Comparison of ENCODE assay signal across 2 cellular contexts in the genomic region with DNA sequence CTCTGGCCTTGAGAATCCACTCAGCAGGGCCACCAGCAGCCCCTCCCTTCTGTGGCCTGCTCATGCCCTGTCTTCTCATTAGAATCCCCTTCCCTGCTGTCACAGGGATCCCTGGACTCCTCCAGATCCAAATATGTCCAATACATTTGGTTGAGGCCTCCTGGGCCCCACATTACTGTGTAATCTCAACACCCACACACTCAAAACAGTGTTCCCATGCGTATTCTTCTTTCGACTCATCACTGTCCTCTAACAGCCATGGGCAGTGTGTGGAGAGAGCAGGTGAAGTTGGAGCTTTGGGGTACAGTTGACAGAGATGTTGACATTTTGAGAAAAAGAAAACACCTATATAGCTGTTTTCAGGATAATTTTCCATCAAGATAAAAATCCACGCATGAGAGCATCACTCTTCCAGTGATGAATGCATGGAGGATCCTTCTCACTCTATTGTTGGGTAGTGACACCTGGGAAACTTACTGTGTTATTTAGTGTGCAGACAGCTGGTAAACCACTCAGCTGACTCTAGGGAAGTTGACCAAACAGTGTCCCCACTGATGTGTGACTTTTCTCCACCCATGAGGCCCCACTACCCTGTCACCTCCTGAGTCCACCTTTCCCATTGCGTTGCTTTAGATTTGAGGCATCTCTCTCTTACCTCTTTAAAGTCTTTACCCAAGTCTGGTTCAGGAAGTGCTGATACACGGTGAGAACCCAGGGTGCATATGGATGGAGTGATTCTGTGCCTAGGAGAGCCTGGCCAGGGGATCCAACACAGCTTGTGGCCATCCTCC.
TF ChIP-seq lines count a peak whose summit lies in the region.

No MANE protein-coding gene starts in this region.

TF ChIP-seq in HEK293, 187 proteins besides CTCF, POLR2A, EP300 and RAD21:
- TF ChIP-seq ZNF157 (tag by site-specific recombination; IDR thresholded peaks at IDR 0.05) (no peak), ZFHX2 (tag by site-specific recombination; conservative IDR thresholded peaks at IDR 0.05) (peak; percentile 30; the same call in 1 of the 2 replicates), ZNF23 (tag by site-specific recombination; IDR thresholded peaks at IDR 0.05; ENCODE audit: borderline replicate concordance) (no peak)
- TF ChIP-seq, protein P1, sequence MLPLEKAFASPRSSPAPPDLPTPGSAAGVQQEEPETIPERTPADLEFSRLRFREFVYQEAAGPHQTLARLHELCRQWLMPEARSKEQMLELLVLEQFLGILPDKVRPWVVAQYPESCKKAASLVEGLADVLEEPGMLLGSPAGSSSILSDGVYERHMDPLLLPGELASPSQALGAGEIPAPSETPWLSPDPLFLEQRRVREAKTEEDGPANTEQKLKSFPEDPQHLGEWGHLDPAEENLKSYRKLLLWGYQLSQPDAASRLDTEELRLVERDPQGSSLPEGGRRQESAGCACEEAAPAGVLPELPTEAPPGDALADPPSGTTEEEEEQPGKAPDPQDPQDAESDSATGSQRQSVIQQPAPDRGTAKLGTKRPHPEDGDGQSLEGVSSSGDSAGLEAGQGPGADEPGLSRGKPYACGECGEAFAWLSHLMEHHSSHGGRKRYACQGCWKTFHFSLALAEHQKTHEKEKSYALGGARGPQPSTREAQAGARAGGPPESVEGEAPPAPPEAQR (tag by site-specific recombination; IDR thresholded peaks at IDR 0.05): no peak
- TF ChIP-seq, protein P2, sequence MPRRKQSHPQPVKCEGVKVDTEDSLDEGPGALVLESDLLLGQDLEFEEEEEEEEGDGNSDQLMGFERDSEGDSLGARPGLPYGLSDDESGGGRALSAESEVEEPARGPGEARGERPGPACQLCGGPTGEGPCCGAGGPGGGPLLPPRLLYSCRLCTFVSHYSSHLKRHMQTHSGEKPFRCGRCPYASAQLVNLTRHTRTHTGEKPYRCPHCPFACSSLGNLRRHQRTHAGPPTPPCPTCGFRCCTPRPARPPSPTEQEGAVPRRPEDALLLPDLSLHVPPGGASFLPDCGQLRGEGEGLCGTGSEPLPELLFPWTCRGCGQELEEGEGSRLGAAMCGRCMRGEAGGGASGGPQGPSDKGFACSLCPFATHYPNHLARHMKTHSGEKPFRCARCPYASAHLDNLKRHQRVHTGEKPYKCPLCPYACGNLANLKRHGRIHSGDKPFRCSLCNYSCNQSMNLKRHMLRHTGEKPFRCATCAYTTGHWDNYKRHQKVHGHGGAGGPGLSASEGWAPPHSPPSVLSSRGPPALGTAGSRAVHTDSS (tag by site-specific recombination; IDR thresholded peaks at IDR 0.05): no peak

TF ChIP-seq in K562, 482 proteins besides CTCF, POLR2A, EP300 and RAD21:
- TF ChIP-seq SMARCB1 (IDR thresholded peaks at IDR 0.05; ENCODE audit: insufficient read length, low read depth) (no peak), CHCHD3 (CRISPR knock-in tag; IDR thresholded peaks at IDR 0.05) (peak; percentile 58; the same call in 1 of the 2 replicates), ZNF140 (CRISPR knock-in tag; IDR thresholded peaks at IDR 0.05) (no peak), ZC3H8 (IDR thresholded peaks at IDR 0.05) (no peak), ZFP30 (CRISPR knock-in tag; IDR thresholded peaks at IDR 0.05; ENCODE audit: borderline replicate concordance) (no peak), PRMT5 (CRISPR knock-in tag; IDR thresholded peaks at IDR 0.05) (peak; percentile 27; the same call in 1 of the 2 replicates), ERF (CRISPR knock-in tag; IDR thresholded peaks at IDR 0.05) (no peak), SMARCC2 (IDR thresholded peaks at IDR 0.05; ENCODE audit: low read depth) (no peak), GATA2 (CRISPR knock-in tag; IDR thresholded peaks at IDR 0.05) (no peak), HDAC3 (IDR thresholded peaks at IDR 0.05; ENCODE audit: borderline replicate concordance, partially characterized antibody) (no peak), ZNF695 (CRISPR knock-in tag; IDR thresholded peaks at IDR 0.05) (no peak), ZFP1 (CRISPR knock-in tag; IDR thresholded peaks at IDR 0.05) (no peak), SRSF1 (IDR thresholded peaks at IDR 0.05; ENCODE audit: low read depth, low read length) (no peak), SRSF9 (IDR thresholded peaks at IDR 0.05; ENCODE audit: borderline replicate concordance, low read depth, low read length) (no peak), ZNF57 (CRISPR knock-in tag; IDR thresholded peaks at IDR 0.05) (no peak)
- TF ChIP-seq, protein P3, sequence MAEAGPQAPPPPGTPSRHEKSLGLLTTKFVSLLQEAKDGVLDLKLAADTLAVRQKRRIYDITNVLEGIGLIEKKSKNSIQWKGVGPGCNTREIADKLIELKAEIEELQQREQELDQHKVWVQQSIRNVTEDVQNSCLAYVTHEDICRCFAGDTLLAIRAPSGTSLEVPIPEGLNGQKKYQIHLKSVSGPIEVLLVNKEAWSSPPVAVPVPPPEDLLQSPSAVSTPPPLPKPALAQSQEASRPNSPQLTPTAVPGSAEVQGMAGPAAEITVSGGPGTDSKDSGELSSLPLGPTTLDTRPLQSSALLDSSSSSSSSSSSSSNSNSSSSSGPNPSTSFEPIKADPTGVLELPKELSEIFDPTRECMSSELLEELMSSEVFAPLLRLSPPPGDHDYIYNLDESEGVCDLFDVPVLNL (CRISPR knock-in tag; IDR thresholded peaks at IDR 0.05; ENCODE audit: low read depth): no peak
- TF ChIP-seq, protein P4, sequence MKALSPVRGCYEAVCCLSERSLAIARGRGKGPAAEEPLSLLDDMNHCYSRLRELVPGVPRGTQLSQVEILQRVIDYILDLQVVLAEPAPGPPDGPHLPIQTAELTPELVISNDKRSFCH (CRISPR knock-in tag; IDR thresholded peaks at IDR 0.05): 0 out of 2 replicates have a peak, but pooled peaks have one; percentile 14
- TF ChIP-seq, protein P4 (tag; IDR thresholded peaks at IDR 0.05): no peak
- TF ChIP-seq, protein P5, sequence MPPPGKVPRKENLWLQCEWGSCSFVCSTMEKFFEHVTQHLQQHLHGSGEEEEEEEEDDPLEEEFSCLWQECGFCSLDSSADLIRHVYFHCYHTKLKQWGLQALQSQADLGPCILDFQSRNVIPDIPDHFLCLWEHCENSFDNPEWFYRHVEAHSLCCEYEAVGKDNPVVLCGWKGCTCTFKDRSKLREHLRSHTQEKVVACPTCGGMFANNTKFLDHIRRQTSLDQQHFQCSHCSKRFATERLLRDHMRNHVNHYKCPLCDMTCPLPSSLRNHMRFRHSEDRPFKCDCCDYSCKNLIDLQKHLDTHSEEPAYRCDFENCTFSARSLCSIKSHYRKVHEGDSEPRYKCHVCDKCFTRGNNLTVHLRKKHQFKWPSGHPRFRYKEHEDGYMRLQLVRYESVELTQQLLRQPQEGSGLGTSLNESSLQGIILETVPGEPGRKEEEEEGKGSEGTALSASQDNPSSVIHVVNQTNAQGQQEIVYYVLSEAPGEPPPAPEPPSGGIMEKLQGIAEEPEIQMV (tag; conservative IDR thresholded peaks at IDR 0.05; ENCODE audit: low read depth): peak; percentile 60; the same call in 1 of the 2 replicates
- TF ChIP-seq, protein P6, sequence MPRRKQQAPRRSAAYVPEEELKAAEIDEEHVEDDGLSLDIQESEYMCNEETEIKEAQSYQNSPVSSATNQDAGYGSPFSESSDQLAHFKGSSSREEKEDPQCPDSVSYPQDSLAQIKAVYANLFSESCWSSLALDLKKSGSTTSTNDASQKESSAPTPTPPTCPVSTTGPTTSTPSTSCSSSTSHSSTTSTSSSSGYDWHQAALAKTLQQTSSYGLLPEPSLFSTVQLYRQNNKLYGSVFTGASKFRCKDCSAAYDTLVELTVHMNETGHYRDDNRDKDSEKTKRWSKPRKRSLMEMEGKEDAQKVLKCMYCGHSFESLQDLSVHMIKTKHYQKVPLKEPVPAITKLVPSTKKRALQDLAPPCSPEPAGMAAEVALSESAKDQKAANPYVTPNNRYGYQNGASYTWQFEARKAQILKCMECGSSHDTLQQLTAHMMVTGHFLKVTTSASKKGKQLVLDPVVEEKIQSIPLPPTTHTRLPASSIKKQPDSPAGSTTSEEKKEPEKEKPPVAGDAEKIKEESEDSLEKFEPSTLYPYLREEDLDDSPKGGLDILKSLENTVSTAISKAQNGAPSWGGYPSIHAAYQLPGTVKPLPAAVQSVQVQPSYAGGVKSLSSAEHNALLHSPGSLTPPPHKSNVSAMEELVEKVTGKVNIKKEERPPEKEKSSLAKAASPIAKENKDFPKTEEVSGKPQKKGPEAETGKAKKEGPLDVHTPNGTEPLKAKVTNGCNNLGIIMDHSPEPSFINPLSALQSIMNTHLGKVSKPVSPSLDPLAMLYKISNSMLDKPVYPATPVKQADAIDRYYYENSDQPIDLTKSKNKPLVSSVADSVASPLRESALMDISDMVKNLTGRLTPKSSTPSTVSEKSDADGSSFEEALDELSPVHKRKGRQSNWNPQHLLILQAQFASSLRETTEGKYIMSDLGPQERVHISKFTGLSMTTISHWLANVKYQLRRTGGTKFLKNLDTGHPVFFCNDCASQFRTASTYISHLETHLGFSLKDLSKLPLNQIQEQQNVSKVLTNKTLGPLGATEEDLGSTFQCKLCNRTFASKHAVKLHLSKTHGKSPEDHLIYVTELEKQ (CRISPR knock-in tag; IDR thresholded peaks at IDR 0.05): no peak
- TF ChIP-seq, protein P7, sequence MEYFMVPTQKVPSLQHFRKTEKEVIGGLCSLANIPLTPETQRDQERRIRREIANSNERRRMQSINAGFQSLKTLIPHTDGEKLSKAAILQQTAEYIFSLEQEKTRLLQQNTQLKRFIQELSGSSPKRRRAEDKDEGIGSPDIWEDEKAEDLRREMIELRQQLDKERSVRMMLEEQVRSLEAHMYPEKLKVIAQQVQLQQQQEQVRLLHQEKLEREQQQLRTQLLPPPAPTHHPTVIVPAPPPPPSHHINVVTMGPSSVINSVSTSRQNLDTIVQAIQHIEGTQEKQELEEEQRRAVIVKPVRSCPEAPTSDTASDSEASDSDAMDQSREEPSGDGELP (CRISPR knock-in tag; IDR thresholded peaks at IDR 0.05; ENCODE audit: borderline replicate concordance): 0 out of 2 replicates have a peak, but pooled peaks have one; percentile 8
- TF ChIP-seq, protein P8, sequence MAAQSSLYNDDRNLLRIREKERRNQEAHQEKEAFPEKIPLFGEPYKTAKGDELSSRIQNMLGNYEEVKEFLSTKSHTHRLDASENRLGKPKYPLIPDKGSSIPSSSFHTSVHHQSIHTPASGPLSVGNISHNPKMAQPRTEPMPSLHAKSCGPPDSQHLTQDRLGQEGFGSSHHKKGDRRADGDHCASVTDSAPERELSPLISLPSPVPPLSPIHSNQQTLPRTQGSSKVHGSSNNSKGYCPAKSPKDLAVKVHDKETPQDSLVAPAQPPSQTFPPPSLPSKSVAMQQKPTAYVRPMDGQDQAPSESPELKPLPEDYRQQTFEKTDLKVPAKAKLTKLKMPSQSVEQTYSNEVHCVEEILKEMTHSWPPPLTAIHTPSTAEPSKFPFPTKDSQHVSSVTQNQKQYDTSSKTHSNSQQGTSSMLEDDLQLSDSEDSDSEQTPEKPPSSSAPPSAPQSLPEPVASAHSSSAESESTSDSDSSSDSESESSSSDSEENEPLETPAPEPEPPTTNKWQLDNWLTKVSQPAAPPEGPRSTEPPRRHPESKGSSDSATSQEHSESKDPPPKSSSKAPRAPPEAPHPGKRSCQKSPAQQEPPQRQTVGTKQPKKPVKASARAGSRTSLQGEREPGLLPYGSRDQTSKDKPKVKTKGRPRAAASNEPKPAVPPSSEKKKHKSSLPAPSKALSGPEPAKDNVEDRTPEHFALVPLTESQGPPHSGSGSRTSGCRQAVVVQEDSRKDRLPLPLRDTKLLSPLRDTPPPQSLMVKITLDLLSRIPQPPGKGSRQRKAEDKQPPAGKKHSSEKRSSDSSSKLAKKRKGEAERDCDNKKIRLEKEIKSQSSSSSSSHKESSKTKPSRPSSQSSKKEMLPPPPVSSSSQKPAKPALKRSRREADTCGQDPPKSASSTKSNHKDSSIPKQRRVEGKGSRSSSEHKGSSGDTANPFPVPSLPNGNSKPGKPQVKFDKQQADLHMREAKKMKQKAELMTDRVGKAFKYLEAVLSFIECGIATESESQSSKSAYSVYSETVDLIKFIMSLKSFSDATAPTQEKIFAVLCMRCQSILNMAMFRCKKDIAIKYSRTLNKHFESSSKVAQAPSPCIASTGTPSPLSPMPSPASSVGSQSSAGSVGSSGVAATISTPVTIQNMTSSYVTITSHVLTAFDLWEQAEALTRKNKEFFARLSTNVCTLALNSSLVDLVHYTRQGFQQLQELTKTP (IDR thresholded peaks at IDR 0.05; ENCODE audit: low read depth in 1 of 2, partially characterized antibody in 2 of 2): no peak
